Comparison of ENCODE assay signal across 11 cellular contexts in genomic region chr1:27669876-27670275, GRCh38. TPM values are rescaled to one million over a fixed set of nuclear protein-coding genes. Genes with fewer than 3 reads are reported as not detected.
DNase-seq lines count a peak whose midpoint lies in the region; ATAC-seq lines count a peak whose summit lies in the region.
"Had no signal": no experiment of that assay in that cellular context is flagged by ENCODE, and none has a peak within 500 bp of the region (broad histone marks: within the 10 kb centered on the region; RNA-seq: fewer than 3 reads in every experiment).

No MANE protein-coding gene starts in this region.

- H3K9me3 ChIP-seq in CD4-positive, CD25-positive, alpha-beta regulatory T cell (ENCODE audit: control insufficient read depth in 2 of 2, low read length in 2 of 2): no peaks in the 10 kb centered on the region
- no peaks in the 10 kb centered on the region for H3K9me3 ChIP-seq in GM23248 (ENCODE audit: low read depth)
- H3K9me3 ChIP-seq in adipocyte (ENCODE audit: control insufficient read depth, low read length): no peaks in the 10 kb centered on the region
- H3K9me3 ChIP-seq: gastroesophageal sphincter, left lung, pancreas had no signal

- H3K79me2 ChIP-seq in GM23248 (ENCODE audit: insufficient read depth): no peaks in the 10 kb centered on the region

- H3K4me1 ChIP-seq in CD4-positive, CD25-positive, alpha-beta regulatory T cell (ENCODE audit: control insufficient read depth, insufficient read depth, low read length, poor library complexity, severe bottlenecking): peaks cover 38% of the 10 kb centered on the region
- peaks cover 12% of the 10 kb centered on the region for H3K4me1 ChIP-seq in GM23248 (ENCODE audit: insufficient read depth)
- peaks cover 33% of the 10 kb centered on the region for H3K4me1 ChIP-seq in adipocyte (ENCODE audit: control insufficient read depth, insufficient read depth, low read length)

- H3K4me2 ChIP-seq in GM23248 (ENCODE audit: unreplicated experiment): peak overlapping the region; percentile 75

- peaks cover 19% of the 10 kb centered on the region for H3K36me3 Mint-ChIP-seq in CD4-positive, CD25-positive, alpha-beta regulatory T cell
- peaks cover 0 to 6% of the 10 kb centered on the region in 2 donors for H3K36me3 Mint-ChIP-seq in naive B cell

- no peaks in the 10 kb centered on the region for H3K9me2 ChIP-seq in GM23248 (ENCODE audit: insufficient read depth)

- in situ Hi-C loops in GM23248 (cut with MboI): loop anchor here (5.0 kb wide), 1 partner anchor 63 kb away; no protein-coding TSS in a partner anchor

- H3K27ac ChIP-seq in CD4-positive, CD25-positive, alpha-beta regulatory T cell (ENCODE audit: insufficient read depth, low read length, poor library complexity, severe bottlenecking): peak overlapping the region; percentile 87
- H3K27ac ChIP-seq in GM23248: no peak overlapping the region
- H3K27ac ChIP-seq: left lung, pancreas had no signal

- H3K4me3 ChIP-seq in CD4-positive, CD25-positive, alpha-beta regulatory T cell (ENCODE audit: low read depth, low read length): peak overlapping the region; percentile 83
- H3K4me3 ChIP-seq in GM23248 (no peak overlapping the region), adipocyte (ENCODE audit: low read length) (peak overlapping the region; percentile 78)

- H3F3A ChIP-seq in GM23248 (ENCODE audit: insufficient read depth): peaks cover 19% of the 10 kb centered on the region

- H3K4me1 Mint-ChIP-seq in CD4-positive, CD25-positive, alpha-beta regulatory T cell: peaks cover 0 to 49% (median 32%) of the 10 kb centered on the region in 4 donors
- peaks cover 14 to 37% (median 22%) of the 10 kb centered on the region in 3 donors for H3K4me1 Mint-ChIP-seq in naive B cell

- no peaks in the 10 kb centered on the region for H3K27me3 ChIP-seq in CD4-positive, CD25-positive, alpha-beta regulatory T cell (ENCODE audit: control insufficient read depth, insufficient read depth, low read length)
- H3K27me3 ChIP-seq in GM23248 (replicated peaks; ENCODE audit: insufficient read depth) (no peaks in the 10 kb centered on the region), adipocyte (replicated peaks; ENCODE audit: control insufficient read depth, insufficient read depth, low read length) (no peaks in the 10 kb centered on the region)
- H3K27me3 ChIP-seq: gastroesophageal sphincter, left lung, pancreas had no signal

- H3K9ac ChIP-seq in GM23248 (no peak overlapping the region), adipocyte (ENCODE audit: low read length) (peak overlapping the region; percentile 44)

- no peak for ATAC-seq in CD4-positive, CD25-positive, alpha-beta regulatory T cell (ENCODE audit: low read depth in 2 of 2)
- no peak for ATAC-seq in naive B cell (ENCODE audit: low read depth in 2 of 2)

- peak overlapping the region; percentile 90 to 99 (median 96) for H3K4me3 Mint-ChIP-seq in CD4-positive, CD25-positive, alpha-beta regulatory T cell
- H3K4me3 Mint-ChIP-seq in naive B cell: peak overlapping the region in 5 of 8 donors; percentile 61 to 88 (median 84)

- H3K27me3 Mint-ChIP-seq in CD4-positive, CD25-positive, alpha-beta regulatory T cell: peaks cover 8% of the 10 kb centered on the region
- no peaks in the 10 kb centered on the region for H3K27me3 Mint-ChIP-seq in naive B cell

- H2AFZ ChIP-seq in GM23248: peak overlapping the region; percentile 93

- H3K27ac Mint-ChIP-seq in CD4-positive, CD25-positive, alpha-beta regulatory T cell: peak overlapping the region in 2 of 3 donors; percentile 65 to 95
- H3K27ac Mint-ChIP-seq in naive B cell: peak overlapping the region in 1 of 6 donors; percentile 43

- peaks cover 3% of the 10 kb centered on the region for H3K36me3 ChIP-seq in CD4-positive, CD25-positive, alpha-beta regulatory T cell (ENCODE audit: control insufficient read depth, insufficient read depth, low read length)
- H3K36me3 ChIP-seq in GM23248 (ENCODE audit: low read depth) (no peaks in the 10 kb centered on the region), adipocyte (ENCODE audit: control insufficient read depth, insufficient read depth, low read length, severe bottlenecking) (no peaks in the 10 kb centered on the region)
- H3K36me3 ChIP-seq: pancreas had no signal

- no peaks in the 10 kb centered on the region for H3K9me3 Mint-ChIP-seq in CD4-positive, CD25-positive, alpha-beta regulatory T cell
- H3K9me3 Mint-ChIP-seq in naive B cell: no peaks in the 10 kb centered on the region

- H4K20me1 ChIP-seq in GM23248 (ENCODE audit: insufficient read depth): no peaks in the 10 kb centered on the region

- 64 to 66% methylated on average over 4 of the region's 4 CpGs for WGBS in GM23248 (ENCODE audit: low coverage in 1 of 2, low lambda C conversion rate in 2 of 2, missing lambda C conversion rate in 2 of 2), 2 experiments

- DNase-seq in CD4-positive, CD25-positive, alpha-beta regulatory T cell: no peak
- no peak for DNase-seq in GM23248
- DNase-seq in adipocyte (ENCODE audit: low read depth): no peak
- DNase-seq in naive B cell: no peak
- DNase-seq in DMS114 treated with DMSO at 0.1 percent for 48 hours (lab: John Stamatoyannopoulos, UW; ENCODE audit: unreplicated experiment): no peak
- no peak for DNase-seq in NCI-H226
- DNase-seq in NCI-H2029 (lab: John Stamatoyannopoulos, UW): no peak

RNA-seq across cellular contexts. Expression of gene IFI6, which starts 2.1 kb away (rescaled TPM):
- total RNA-seq in CD4-positive, CD25-positive, alpha-beta regulatory T cell: 49.7 TPM
- polyA plus RNA-seq in CD4-positive, CD25-positive, alpha-beta regulatory T cell: 100 to 1,000 TPM; 152 to 199 (median 181) TPM
- total RNA-seq in GM23248 (2014; rRNA removed; shearing (Covaris generic)): 31.9 and 32.1 TPM in 2 replicates
- 50.2 and 53.5 TPM in 2 replicates for polyA plus RNA-seq in GM23248 (2016; fragmentation: Nextera tagmentation; extraction: Ambion mirVana)
- 10 to 100 TPM; 27.6 to 65.1 (median 52.8) TPM for polyA plus RNA-seq in naive B cell (ENCODE audit: low read depth in 6 of 6)

RNA-seq across cellular contexts. Expression of gene FGR, which starts 34.9 kb away (rescaled TPM):
- total RNA-seq in CD4-positive, CD25-positive, alpha-beta regulatory T cell: 0.15 TPM
- polyA plus RNA-seq in CD4-positive, CD25-positive, alpha-beta regulatory T cell: under 1 TPM; 0.20 to 0.87 (median 0.33) TPM
- total RNA-seq in GM23248 (2014; rRNA removed; shearing (Covaris generic)): not detected in 2 replicates
- polyA plus RNA-seq in GM23248 (2016; fragmentation: Nextera tagmentation; extraction: Ambion mirVana) (not detected in 2 replicates), naive B cell (ENCODE audit: low read depth in 6 of 6) (100 to 1,000 TPM; 106 to 197 (median 132) TPM)
- total RNA-seq: NCI-H460 had no signal

RNA-seq across cellular contexts. Expression of gene FAM76A, which starts 55.9 kb away (rescaled TPM):
- 18.7 TPM for total RNA-seq in CD4-positive, CD25-positive, alpha-beta regulatory T cell
- 10 to 100 TPM in 2 of 4 donors, 1 to 10 TPM in 2; 6.9 to 15.5 (median 9.3) TPM for polyA plus RNA-seq in CD4-positive, CD25-positive, alpha-beta regulatory T cell
- total RNA-seq in GM23248 (2014; rRNA removed; shearing (Covaris generic)): 10.2 and 15.3 TPM in 2 replicates
- polyA plus RNA-seq in GM23248 (2016; fragmentation: Nextera tagmentation; extraction: Ambion mirVana): 6.2 and 6.9 TPM in 2 replicates
- 10 to 100 TPM in 4 of 6 donors, 1 to 10 TPM in 2; 4.3 to 13.4 (median 10.9) TPM for polyA plus RNA-seq in naive B cell (ENCODE audit: low read depth in 6 of 6)

Comparison
In these comparisons a context has a peak if more than half of its experiments do, and no peak if none do; other contexts are left out.
1. RNA of gene FGR, which starts 34.9 kb away (polyA plus RNA-seq): 106 to 197 TPM in naive B cell; 0.20 to 0.87 TPM in CD4-positive, CD25-positive, alpha-beta regulatory T cell and not detected in GM23248; every median in the first group is over 10 times any median in the second.